In the genomic region with DNA sequence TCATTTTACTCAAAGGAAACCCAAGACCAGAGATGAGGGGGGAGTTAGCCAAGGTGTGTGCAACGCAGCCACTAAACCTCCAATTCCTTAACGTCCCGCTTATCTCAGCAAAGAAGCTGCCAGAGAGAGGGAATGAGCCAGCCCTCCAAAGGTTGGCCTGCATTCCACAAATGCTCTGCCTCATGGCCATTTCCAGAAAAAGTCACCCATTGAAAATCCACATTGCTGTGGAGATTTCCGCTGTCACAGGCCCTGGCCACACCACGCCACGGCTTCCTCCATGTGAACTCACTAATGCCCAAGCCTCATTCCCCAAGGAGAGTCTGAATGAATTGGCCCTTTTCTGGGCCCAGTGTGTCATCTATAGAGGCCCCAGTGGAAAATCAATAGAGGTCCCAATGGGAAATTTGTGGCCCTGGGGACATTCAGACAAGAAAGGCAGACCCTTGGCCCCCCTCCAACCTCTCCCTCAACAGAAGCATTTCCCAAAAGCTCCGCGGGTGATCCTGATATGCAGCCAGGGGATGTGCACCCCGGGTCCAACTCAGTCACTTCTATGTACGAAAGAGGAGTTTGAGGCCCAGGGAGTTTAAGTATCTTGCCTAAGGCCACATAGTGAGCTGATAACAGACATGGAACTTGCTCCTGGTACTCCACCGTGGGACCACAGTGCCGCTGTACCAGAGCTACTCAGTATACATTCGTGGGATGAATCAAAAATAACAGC, we compare ENCODE assay signal across 13 cellular contexts. TPM values are rescaled to one million over a fixed set of nuclear protein-coding genes. Genes with fewer than 3 reads are reported as not detected.
DNase-seq lines count a peak whose midpoint lies in the region; ATAC-seq and TF ChIP-seq lines count a peak whose summit lies in the region.
"Had no signal": no experiment of that assay in that cellular context is flagged by ENCODE, and none has a peak within 500 bp of the region (broad histone marks: within the 10 kb centered on the region; RNA-seq: fewer than 3 reads in every experiment).

No MANE protein-coding gene starts in this region.

- H3K27ac ChIP-seq in hepatocyte = peak overlapping the region; percentile 91
- H3K27ac ChIP-seq: neutrophil had no signal

- H3K4me1 Mint-ChIP-seq in WTC11 = peaks cover 56% of the 10 kb centered on the region

- no peaks in the 10 kb centered on the region for H3K27me3 Mint-ChIP-seq in WTC11 (ENCODE audit: low read depth)

- H3K4me2 ChIP-seq in hepatocyte = peak overlapping the region; percentile 75

- peak; percentile 2; the same call in 1 of the 2 replicates for ATAC-seq in WTC11
- ATAC-seq in activated naive CD4-positive, alpha-beta T cell treated with anti-CD3 and anti-CD28 coated beads, Interleukin-2, amount 50 U/mL, for 72 hours = no peak
- ATAC-seq: stimulated activated naive CD8-positive, alpha-beta T cell treated with anti-CD3 and anti-CD28 coated beads, Interleukin-15, Interleukin-2, amounts not matched to agents 100 U/mL and 50 U/mL, for 24 hours had no signal

- CTCF ChIA-PET in WTC11 (lab: Charles Lee) = interaction anchor here (0.6 to 14.1 kb wide), 5 partner anchors 16 to 74 kb away, joined by 3 to 204 read pairs (median 4); a partner anchor contains a TSS

- H3K9me2 ChIP-seq in hepatocyte (replicated peaks; ENCODE audit: insufficient read depth) = no peaks in the 10 kb centered on the region

- H3K36me3 Mint-ChIP-seq in WTC11 = peaks cover 36% of the 10 kb centered on the region
- no peaks in the 10 kb centered on the region for H3K36me3 Mint-ChIP-seq in activated naive CD4-positive, alpha-beta T cell treated with anti-CD3 and anti-CD28 coated beads, Interleukin-2, amount 50 U/mL, for 72 hours

- peak overlapping the region; percentile 99 for H3K27ac Mint-ChIP-seq in WTC11
- no peak overlapping the region for H3K27ac Mint-ChIP-seq in activated naive CD4-positive, alpha-beta T cell treated with anti-CD3 and anti-CD28 coated beads, Interleukin-2, amount 50 U/mL, for 72 hours
- H3K27ac Mint-ChIP-seq: dendritic cell treated with granulocyte-macrophage colony-stimulating factor and Interleukin-4, amounts not matched to agents 40 ng/mL and 50 ng/mL, for 4 days had no signal

- H2AFZ ChIP-seq in hepatocyte = no peak overlapping the region

- DNase-seq in GM04503 (ENCODE audit: low read depth) = peak; percentile 46
- DNase-seq in WTC11 (ENCODE audit: low spot score) = no peak
- DNase-seq in hepatocyte (ENCODE audit: low spot score) = no peak
- no peak for DNase-seq in retinal pigment epithelial cell (ENCODE audit: low read depth)
- no peak for DNase-seq in NCI-H82 treated with DMSO at 0.1 percent for 48 hours (lab: John Stamatoyannopoulos, UW; ENCODE audit: unreplicated experiment)
- no peak for DNase-seq in amygdala (lab: John Stamatoyannopoulos, UW)
- no peak for DNase-seq in superior temporal gyrus (ENCODE audit: extremely low spot score)
- no peak for DNase-seq in activated naive CD4-positive, alpha-beta T cell treated with anti-CD3 and anti-CD28 coated beads, Interleukin-2, amount 50 U/mL, for 72 hours (ENCODE audit: low spot score in 2 of 2)
- DNase-seq: activated CD4-positive, alpha-beta T cell treated with anti-CD3 and anti-CD28 coated beads, Interleukin-2, amount 50 U/mL, for 48 hours; NCI-H82; stimulated activated naive CD8-positive, alpha-beta T cell treated with anti-CD3 and anti-CD28 coated beads, Interleukin-15, Interleukin-2, amounts not matched to agents 100 U/mL and 50 U/mL, for 24 hours had no signal

- peak overlapping the region; percentile 52 for H3K4me3 Mint-ChIP-seq in WTC11
- H3K4me3 Mint-ChIP-seq: dendritic cell treated with granulocyte-macrophage colony-stimulating factor and Interleukin-4, amounts not matched to agents 40 ng/mL and 50 ng/mL, for 4 days had no signal

- no peaks in the 10 kb centered on the region for H3K36me3 ChIP-seq in hepatocyte (replicated peaks; ENCODE audit: insufficient read depth, low read depth)
- H3K36me3 ChIP-seq: neutrophil had no signal

- no peaks in the 10 kb centered on the region for H3K9me3 Mint-ChIP-seq in WTC11
- H3K9me3 Mint-ChIP-seq in activated naive CD4-positive, alpha-beta T cell treated with anti-CD3 and anti-CD28 coated beads, Interleukin-2, amount 50 U/mL, for 72 hours = no peaks in the 10 kb centered on the region
- H3K9me3 Mint-ChIP-seq: dendritic cell treated with granulocyte-macrophage colony-stimulating factor and Interleukin-4, amounts not matched to agents 40 ng/mL and 50 ng/mL, for 4 days had no signal

- H3K4me3 ChIP-seq in hepatocyte (no peak overlapping the region), retinal pigment epithelial cell (ENCODE audit: low read length) (peak overlapping the region; percentile 4)

- H3K27me3 ChIP-seq in hepatocyte = no peaks in the 10 kb centered on the region

- 60% methylated on average over 13 of the region's 13 CpGs for WGBS in hepatocyte (ENCODE audit: low lambda C conversion rate, missing lambda C conversion rate)

- no peaks in the 10 kb centered on the region for H3K9me3 ChIP-seq in hepatocyte (ENCODE audit: low read depth)
- H3K9me3 ChIP-seq: neutrophil had no signal

- peaks cover 60% of the 10 kb centered on the region for H3K79me2 ChIP-seq in hepatocyte

- H4K20me1 ChIP-seq in hepatocyte (ENCODE audit: insufficient read depth, poor library complexity, severe bottlenecking) = no peaks in the 10 kb centered on the region

- peaks cover 56% of the 10 kb centered on the region for H3K4me1 ChIP-seq in hepatocyte (ENCODE audit: insufficient read depth)

- no peak for TF ChIP-seq CTCF in WTC11 (IDR thresholded peaks at IDR 0.05)
- no peak for TF ChIP-seq CTCF in hepatocyte (IDR thresholded peaks at IDR 0.05; ENCODE audit: poor library complexity)
- no peak for TF ChIP-seq CTCF in retinal pigment epithelial cell (conservative IDR thresholded peaks at IDR 0.05; ENCODE audit: low read depth, low read length)

- POLR2A ChIA-PET in WTC11 (lab: Charles Lee) = interaction anchor here (0.5 to 4.2 kb wide), 8 partner anchors 8 to 994 kb away, joined by 3 to 31 read pairs (median 4); a partner anchor contains a TSS

TF ChIP-seq in WTC11, 78 proteins besides CTCF, POLR2A, EP300 and RAD21 (continues in another document):
- TF ChIP-seq TP53 (CRISPR knock-in tag; IDR thresholded peaks at IDR 0.05) (no peak), IRF2 (CRISPR knock-in tag; IDR thresholded peaks at IDR 0.05; ENCODE audit: borderline replicate concordance, low read depth) (no peak), EMX1 (CRISPR knock-in tag; IDR thresholded peaks at IDR 0.05) (no peak), NR1H2 (CRISPR knock-in tag; IDR thresholded peaks at IDR 0.05) (no peak), RELA (CRISPR knock-in tag; IDR thresholded peaks at IDR 0.05; ENCODE audit: borderline replicate concordance) (no peak)
- TF ChIP-seq, protein P1, sequence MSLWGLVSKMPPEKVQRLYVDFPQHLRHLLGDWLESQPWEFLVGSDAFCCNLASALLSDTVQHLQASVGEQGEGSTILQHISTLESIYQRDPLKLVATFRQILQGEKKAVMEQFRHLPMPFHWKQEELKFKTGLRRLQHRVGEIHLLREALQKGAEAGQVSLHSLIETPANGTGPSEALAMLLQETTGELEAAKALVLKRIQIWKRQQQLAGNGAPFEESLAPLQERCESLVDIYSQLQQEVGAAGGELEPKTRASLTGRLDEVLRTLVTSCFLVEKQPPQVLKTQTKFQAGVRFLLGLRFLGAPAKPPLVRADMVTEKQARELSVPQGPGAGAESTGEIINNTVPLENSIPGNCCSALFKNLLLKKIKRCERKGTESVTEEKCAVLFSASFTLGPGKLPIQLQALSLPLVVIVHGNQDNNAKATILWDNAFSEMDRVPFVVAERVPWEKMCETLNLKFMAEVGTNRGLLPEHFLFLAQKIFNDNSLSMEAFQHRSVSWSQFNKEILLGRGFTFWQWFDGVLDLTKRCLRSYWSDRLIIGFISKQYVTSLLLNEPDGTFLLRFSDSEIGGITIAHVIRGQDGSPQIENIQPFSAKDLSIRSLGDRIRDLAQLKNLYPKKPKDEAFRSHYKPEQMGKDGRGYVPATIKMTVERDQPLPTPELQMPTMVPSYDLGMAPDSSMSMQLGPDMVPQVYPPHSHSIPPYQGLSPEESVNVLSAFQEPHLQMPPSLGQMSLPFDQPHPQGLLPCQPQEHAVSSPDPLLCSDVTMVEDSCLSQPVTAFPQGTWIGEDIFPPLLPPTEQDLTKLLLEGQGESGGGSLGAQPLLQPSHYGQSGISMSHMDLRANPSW (CRISPR knock-in tag; conservative IDR thresholded peaks at IDR 0.05; ENCODE audit: low read depth) = no peak
- TF ChIP-seq, protein P2, sequence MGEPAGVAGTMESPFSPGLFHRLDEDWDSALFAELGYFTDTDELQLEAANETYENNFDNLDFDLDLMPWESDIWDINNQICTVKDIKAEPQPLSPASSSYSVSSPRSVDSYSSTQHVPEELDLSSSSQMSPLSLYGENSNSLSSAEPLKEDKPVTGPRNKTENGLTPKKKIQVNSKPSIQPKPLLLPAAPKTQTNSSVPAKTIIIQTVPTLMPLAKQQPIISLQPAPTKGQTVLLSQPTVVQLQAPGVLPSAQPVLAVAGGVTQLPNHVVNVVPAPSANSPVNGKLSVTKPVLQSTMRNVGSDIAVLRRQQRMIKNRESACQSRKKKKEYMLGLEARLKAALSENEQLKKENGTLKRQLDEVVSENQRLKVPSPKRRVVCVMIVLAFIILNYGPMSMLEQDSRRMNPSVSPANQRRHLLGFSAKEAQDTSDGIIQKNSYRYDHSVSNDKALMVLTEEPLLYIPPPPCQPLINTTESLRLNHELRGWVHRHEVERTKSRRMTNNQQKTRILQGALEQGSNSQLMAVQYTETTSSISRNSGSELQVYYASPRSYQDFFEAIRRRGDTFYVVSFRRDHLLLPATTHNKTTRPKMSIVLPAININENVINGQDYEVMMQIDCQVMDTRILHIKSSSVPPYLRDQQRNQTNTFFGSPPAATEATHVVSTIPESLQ (CRISPR knock-in tag; IDR thresholded peaks at IDR 0.05) = no peak
- TF ChIP-seq, protein P3, sequence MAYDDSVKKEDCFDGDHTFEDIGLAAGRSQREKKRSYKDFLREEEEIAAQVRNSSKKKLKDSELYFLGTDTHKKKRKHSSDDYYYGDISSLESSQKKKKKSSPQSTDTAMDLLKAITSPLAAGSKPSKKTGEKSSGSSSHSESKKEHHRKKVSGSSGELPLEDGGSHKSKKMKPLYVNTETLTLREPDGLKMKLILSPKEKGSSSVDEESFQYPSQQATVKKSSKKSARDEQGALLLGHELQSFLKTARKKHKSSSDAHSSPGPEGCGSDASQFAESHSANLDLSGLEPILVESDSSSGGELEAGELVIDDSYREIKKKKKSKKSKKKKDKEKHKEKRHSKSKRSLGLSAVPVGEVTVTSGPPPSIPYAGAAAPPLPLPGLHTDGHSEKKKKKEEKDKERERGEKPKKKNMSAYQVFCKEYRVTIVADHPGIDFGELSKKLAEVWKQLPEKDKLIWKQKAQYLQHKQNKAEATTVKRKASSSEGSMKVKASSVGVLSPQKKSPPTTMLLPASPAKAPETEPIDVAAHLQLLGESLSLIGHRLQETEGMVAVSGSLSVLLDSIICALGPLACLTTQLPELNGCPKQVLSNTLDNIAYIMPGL (CRISPR knock-in tag; IDR thresholded peaks at IDR 0.05) = no peak

RNA-seq across cellular contexts. Expression of a gene that starts 8.8 kb away (rescaled TPM):
- total RNA-seq in WTC11 (2021) (31.4 to 44.4 TPM (median 31.7 TPM) in 3 replicates), hepatocyte (26.7 and 27.3 TPM in 2 replicates)
- 20.0 and 20.4 TPM in 2 replicates for polyA plus RNA-seq in hepatocyte
- under 1 TPM; 0.07 to 0.16 TPM for total RNA-seq in activated naive CD4-positive, alpha-beta T cell treated with anti-CD3 and anti-CD28 coated beads, Interleukin-2, amount 50 U/mL, for 72 hours

Comparison
In these comparisons a context has a peak if more than half of its experiments do, and no peak if none do; other contexts are left out.
1. RNA of a gene that starts 8.8 kb away (total RNA-seq): 31.4 to 44.4 TPM in WTC11 and 26.7 to 27.3 TPM in hepatocyte; 0.07 to 0.16 TPM in activated naive CD4-positive, alpha-beta T cell treated with anti-CD3 and anti-CD28 coated beads, Interleukin-2, amount 50 U/mL, for 72 hours; every median in the first group is over 10 times any median in the second.